In genomic region chr20:32672982-32673727, GRCh38 we compare ENCODE assay signal across 9 cellular contexts. TPM values are rescaled to one million over a fixed set of nuclear protein-coding genes. Genes with fewer than 3 reads are reported as not detected.
A peak's percentile ranks its signal among the peaks of the same experiment; 100 is the strongest.
DNase-seq lines count a peak whose midpoint lies in the region; ATAC-seq, FAIRE-seq and TF ChIP-seq lines count a peak whose summit lies in the region.
"Had no signal": no experiment of that assay in that cellular context is flagged by ENCODE, and none has a peak within 500 bp of the region (broad histone marks: within the 10 kb centered on the region; RNA-seq: fewer than 3 reads in every experiment).

No MANE protein-coding gene starts in this region.

- DNase-seq in GM18507 (ENCODE audit: extremely low spot score, insufficient read length, low read depth) (peak; percentile 58), H7 (peak; percentile 80), OCI-LY7 (ENCODE audit: low spot score) (peak; percentile 82), upper lobe of right lung (no peak), 8988T (no peak), globus pallidus (ENCODE audit: low spot score) (no peak)
- DNase-seq in effector CD8-positive, alpha-beta T cell (lab: John Stamatoyannopoulos, UW): peak; percentile 4

- H3K4me1 ChIP-seq in OCI-LY7 (ENCODE audit: insufficient read depth, low read length, poor library complexity, severe bottlenecking) (peaks cover 81% of the 10 kb centered on the region), upper lobe of right lung (peaks cover 13% of the 10 kb centered on the region)

- no peaks in the 10 kb centered on the region for H3K9me2 ChIP-seq in OCI-LY7 (ENCODE audit: insufficient read depth, low read length)

- H2AFZ ChIP-seq in OCI-LY7 (ENCODE audit: low read length): peak overlapping the region; percentile 70; the same call in 1 of the 2 replicates

- FAIRE-seq in GM18507 (lab: Jason Lieb, UNC): peak; percentile 63

- no peaks in the 10 kb centered on the region for H3K79me2 ChIP-seq in OCI-LY7 (ENCODE audit: insufficient read depth, low read depth, low read length)

- ATAC-seq in upper lobe of right lung (peak; percentile 59), HG02870 (IDR thresholded peaks at IDR 0.05; ENCODE audit: unreplicated experiment) (no peak)

- H3K4me2 ChIP-seq in OCI-LY7 (ENCODE audit: low read length): peak overlapping the region; percentile 79

- H3K27ac ChIP-seq in OCI-LY7 (ENCODE audit: low read depth, low read length, poor library complexity, severe bottlenecking) (peak overlapping the region; percentile 96), upper lobe of right lung (no peak overlapping the region)

- H3K4me3 ChIP-seq in H7 (ENCODE audit: insufficient read depth, low read depth, low read length) (no peak overlapping the region), OCI-LY7 (ENCODE audit: low read depth, low read length, poor library complexity, severe bottlenecking) (peak overlapping the region; percentile 55), upper lobe of right lung (no peak overlapping the region)

- intact Hi-C loops in OCI-LY7 (cut with micrococcal nuclease; ENCODE audit: unreplicated experiment) (loop anchor here (1.0 to 5.0 kb wide), 2 partner anchors 69 to 89 kb away; partner anchors contain the start of gene DNMT3B), upper lobe of right lung (cut with DNase I) (loop anchor here (5.0 kb wide), 1 partner anchor 104 kb away; no protein-coding TSS in a partner anchor)

- TF ChIP-seq CTCF in OCI-LY7 (conservative IDR thresholded peaks at IDR 0.05; ENCODE audit: low read length) (peak; percentile 52), upper lobe of right lung (IDR thresholded peaks at IDR 0.05) (no peak)

- no peaks in the 10 kb centered on the region for H3K9me3 ChIP-seq in OCI-LY7 (ENCODE audit: low read length)
- no peaks in the 10 kb centered on the region for H3K9me3 ChIP-seq in upper lobe of right lung

- H3K27me3 ChIP-seq in H7 (ENCODE audit: control insufficient read depth, insufficient read depth, low read length) (no peaks in the 10 kb centered on the region), upper lobe of right lung (no peaks in the 10 kb centered on the region)

- no peaks in the 10 kb centered on the region for H4K20me1 ChIP-seq in OCI-LY7 (ENCODE audit: insufficient read depth, low read length)

- POLR2A ChIA-PET in OCI-LY7 (lab: Charles Lee): interaction anchor here (0.5 to 3.2 kb wide), 20 partner anchors 9 to 228 kb away, joined by 3 to 16 read pairs (median 5); partner anchors contain the start of genes COMMD7 and DNMT3B

- BruUV-seq in OCI-LY7 (replicated peaks; lab: Mats Ljungman, UMichigan): no TSS peak

- no peaks in the 10 kb centered on the region; the same call in 1 of the 2 replicates for H3K36me3 ChIP-seq in H7 (replicated peaks; ENCODE audit: control insufficient read depth, insufficient read depth, low read length)
- no peaks in the 10 kb centered on the region for H3K36me3 ChIP-seq in OCI-LY7 (ENCODE audit: insufficient read depth, low read length)
- no peaks in the 10 kb centered on the region for H3K36me3 ChIP-seq in upper lobe of right lung

- CTCF ChIA-PET in OCI-LY7 (lab: Charles Lee; ENCODE audit: unreplicated experiment): interaction anchor here (0.5 to 3.2 kb wide), 14 partner anchors 8 to 989 kb away, joined by 3 to 57 read pairs (median 5); partner anchors contain the start of gene DNMT3B

RNA-seq across cellular contexts. Expression of gene C20orf203, which starts 0.6 kb away (rescaled TPM):
- 0.03 and 0.30 TPM in 2 replicates for total RNA-seq in H7 (2014; rRNA removed; shearing (Covaris generic))
- total RNA-seq in OCI-LY7 (2014; rRNA removed; shearing (Covaris generic)): 0.47 and 0.70 TPM in 2 replicates
- total RNA-seq in OCI-LY7 (2022) (1.3 and 1.4 TPM in 2 replicates), upper lobe of right lung (0.09 TPM)
- total RNA-seq: fibroblast of villous mesenchyme had no signal

Comparison
In these comparisons a context has a peak if more than half of its experiments do, and no peak if none do; other contexts are left out.
1. DNase-seq: peak in GM18507 (single experiment), H7 (single experiment), OCI-LY7 (single experiment) and effector CD8-positive, alpha-beta T cell (single experiment); none in upper lobe of right lung (single experiment), 8988T (single experiment) and globus pallidus (single experiment).